Comparison of ENCODE assay signal across 22 cellular contexts in genomic region chr17:58313815-58314705, GRCh38. TPM values are rescaled to one million over a fixed set of nuclear protein-coding genes. Genes with fewer than 3 reads are reported as not detected.
DNase-seq lines count a peak whose midpoint lies in the region; ATAC-seq and TF ChIP-seq lines count a peak whose summit lies in the region.
"Had no signal": no experiment of that assay in that cellular context is flagged by ENCODE, and none has a peak within 500 bp of the region (broad histone marks: within the 10 kb centered on the region; RNA-seq: fewer than 3 reads in every experiment).

No MANE protein-coding gene starts in this region.

- TF ChIP-seq CTCF in upper lobe of right lung (IDR thresholded peaks at IDR 0.05) (no peak), uterus (IDR thresholded peaks at IDR 0.05) (no peak)

- peak overlapping the region; percentile 3 for H3K27ac Mint-ChIP-seq in activated naive CD4-positive, alpha-beta T cell treated with anti-CD3 and anti-CD28 coated beads, Interleukin-2, amount 50 U/mL, for 24 hours
- no peak overlapping the region for H3K27ac Mint-ChIP-seq in activated naive CD4-positive, alpha-beta T cell treated with anti-CD3 and anti-CD28 coated beads for 36 hours
- H3K27ac Mint-ChIP-seq: B cell, nephron progenitor cell had no signal

- no peaks in the 10 kb centered on the region for H3K27me3 ChIP-seq in upper lobe of right lung
- no peaks in the 10 kb centered on the region for H3K27me3 ChIP-seq in uterus
- H3K27me3 ChIP-seq: colonic mucosa, testis had no signal

- CTCF ChIA-PET in activated naive CD4-positive, alpha-beta T cell treated with anti-CD3 and anti-CD28 coated beads for 36 hours (lab: Charles Lee): interaction anchor here (0.5 to 5.5 kb wide), 8 partner anchors 9 to 174 kb away, joined by 3 to 92 read pairs (median 3); partner anchors contain the start of gene HSF5

- DNase-seq in activated naive CD4-positive, alpha-beta T cell treated with anti-CD3 and anti-CD28 coated beads for 36 hours: no peak
- DNase-seq in NCI-H345 treated with DMSO at 0.1 percent for 48 hours (lab: John Stamatoyannopoulos, UW; ENCODE audit: unreplicated experiment): peak; percentile 73
- peak; percentile 50 for DNase-seq in ecto neural progenitor cell (ENCODE audit: low spot score)
- peak; percentile 23 for DNase-seq in upper lobe of right lung
- no peak for DNase-seq in uterus
- DNase-seq in RKO (ENCODE audit: low spot score): no peak
- DNase-seq: activated CD4-positive, alpha-beta T cell treated with anti-CD3 and anti-CD28 coated beads, Interleukin-2, amount 50 U/mL, for 1 hour; activated gamma-delta T cell; colonic mucosa; NCI-H1930; nephron progenitor cell; right cardiac atrium; SHP77; testis had no signal

- no peaks in the 10 kb centered on the region for H3K27me3 Mint-ChIP-seq in activated naive CD4-positive, alpha-beta T cell treated with anti-CD3 and anti-CD28 coated beads, Interleukin-2, amount 50 U/mL, for 24 hours
- no peaks in the 10 kb centered on the region for H3K27me3 Mint-ChIP-seq in activated naive CD4-positive, alpha-beta T cell treated with anti-CD3 and anti-CD28 coated beads for 36 hours (ENCODE audit: low read depth)
- H3K27me3 Mint-ChIP-seq: B cell had no signal

- ATAC-seq in upper lobe of right lung (no peak), GM19452 (IDR thresholded peaks at IDR 0.05; ENCODE audit: unreplicated experiment) (no peak)
- ATAC-seq: right cardiac atrium had no signal

- H3K36me3 ChIP-seq in upper lobe of right lung (no peaks in the 10 kb centered on the region), uterus (no peaks in the 10 kb centered on the region)
- H3K36me3 ChIP-seq: colonic mucosa had no signal

- H3K36me3 Mint-ChIP-seq in activated naive CD4-positive, alpha-beta T cell treated with anti-CD3 and anti-CD28 coated beads, Interleukin-2, amount 50 U/mL, for 24 hours: no peaks in the 10 kb centered on the region
- peaks cover 4% of the 10 kb centered on the region for H3K36me3 Mint-ChIP-seq in activated naive CD4-positive, alpha-beta T cell treated with anti-CD3 and anti-CD28 coated beads for 36 hours (ENCODE audit: low read depth)

- no peak overlapping the region for H3K4me3 Mint-ChIP-seq in activated naive CD4-positive, alpha-beta T cell treated with anti-CD3 and anti-CD28 coated beads, Interleukin-2, amount 50 U/mL, for 24 hours
- H3K4me3 Mint-ChIP-seq in activated naive CD4-positive, alpha-beta T cell treated with anti-CD3 and anti-CD28 coated beads for 36 hours: no peak overlapping the region
- H3K4me3 Mint-ChIP-seq: B cell, nephron progenitor cell had no signal

- H3K9me3 ChIP-seq in upper lobe of right lung (no peaks in the 10 kb centered on the region), uterus (no peaks in the 10 kb centered on the region)
- H3K9me3 ChIP-seq: colonic mucosa, testis had no signal

- no peaks in the 10 kb centered on the region for H3K4me1 ChIP-seq in upper lobe of right lung
- H3K4me1 ChIP-seq in uterus: no peaks in the 10 kb centered on the region
- H3K4me1 ChIP-seq: colonic mucosa, testis had no signal

- H3K9me3 Mint-ChIP-seq in activated naive CD4-positive, alpha-beta T cell treated with anti-CD3 and anti-CD28 coated beads, Interleukin-2, amount 50 U/mL, for 24 hours: no peaks in the 10 kb centered on the region
- H3K9me3 Mint-ChIP-seq in activated naive CD4-positive, alpha-beta T cell treated with anti-CD3 and anti-CD28 coated beads for 36 hours: no peaks in the 10 kb centered on the region
- H3K9me3 Mint-ChIP-seq: nephron progenitor cell had no signal

- H3K27ac ChIP-seq in upper lobe of right lung (no peak overlapping the region), uterus (no peak overlapping the region)
- H3K27ac ChIP-seq: colonic mucosa, epithelial cell of prostate, testis had no signal

- no peak for TF ChIP-seq POLR2A in uterus (IDR thresholded peaks at IDR 0.05)

- no peak overlapping the region for H3K4me3 ChIP-seq in upper lobe of right lung
- no peak overlapping the region for H3K4me3 ChIP-seq in uterus
- H3K4me3 ChIP-seq: colonic mucosa, testis had no signal

- peaks cover 12% of the 10 kb centered on the region for H3K4me1 Mint-ChIP-seq in activated naive CD4-positive, alpha-beta T cell treated with anti-CD3 and anti-CD28 coated beads, Interleukin-2, amount 50 U/mL, for 24 hours
- peaks cover 11% of the 10 kb centered on the region for H3K4me1 Mint-ChIP-seq in activated naive CD4-positive, alpha-beta T cell treated with anti-CD3 and anti-CD28 coated beads for 36 hours (ENCODE audit: low read depth)

- intact Hi-C loops in activated naive CD4-positive, alpha-beta T cell treated with anti-CD3 and anti-CD28 coated beads for 36 hours (cut with micrococcal nuclease): no loop called here
- intact Hi-C loops in upper lobe of right lung (cut with DNase I) (no loop called here), uterus (cut with DNase I; ENCODE audit: low total_unique reads) (no loop called here)

RNA-seq across cellular contexts. Expression of gene TSPOAP1, which starts 14.5 kb away (rescaled TPM):
- total RNA-seq in activated naive CD4-positive, alpha-beta T cell treated with anti-CD3 and anti-CD28 coated beads for 36 hours: 10 to 100 TPM; 18.5 to 20.0 TPM
- total RNA-seq in upper lobe of right lung (21.0 TPM), uterus (10 to 100 TPM in 3 of 4 donors, under 1 TPM in 1; 0.59 to 43.7 (median 32.4) TPM)
- total RNA-seq: H4 had no signal

RNA-seq across cellular contexts. Expression of gene MPO, which starts 33.3 kb away (rescaled TPM):
- total RNA-seq in activated naive CD4-positive, alpha-beta T cell treated with anti-CD3 and anti-CD28 coated beads for 36 hours: not detected
- total RNA-seq in upper lobe of right lung (0.35 TPM), uterus (10 to 100 TPM in 1 of 4 donors, under 1 TPM in 1, not detected in 2; 0.79 to 21.7 TPM)
- total RNA-seq: astrocyte, B cell, colonic mucosa, Daoy, H4, HT-29 had no signal

RNA-seq across cellular contexts. Expression of gene SUPT4H1, which starts 37.9 kb away (rescaled TPM):
- total RNA-seq in activated naive CD4-positive, alpha-beta T cell treated with anti-CD3 and anti-CD28 coated beads for 36 hours: 10 to 100 TPM; 76.6 to 76.9 TPM
- total RNA-seq in upper lobe of right lung: 82.4 TPM
- total RNA-seq in uterus: 100 to 1,000 TPM in 2 of 4 donors, 10 to 100 TPM in 2; 31.1 to 267 (median 98.1) TPM

Comparison
In these comparisons a context has a peak if more than half of its experiments do, and no peak if none do; other contexts are left out.
1. DNase-seq: peak in NCI-H345 treated with DMSO at 0.1 percent for 48 hours (single experiment), ecto neural progenitor cell (single experiment) and upper lobe of right lung (single experiment); none in activated naive CD4-positive, alpha-beta T cell treated with anti-CD3 and anti-CD28 coated beads for 36 hours (single experiment), uterus (0 of 2) and RKO (single experiment).